Comparison of ENCODE assay signal across 9 cellular contexts in the genomic region with DNA sequence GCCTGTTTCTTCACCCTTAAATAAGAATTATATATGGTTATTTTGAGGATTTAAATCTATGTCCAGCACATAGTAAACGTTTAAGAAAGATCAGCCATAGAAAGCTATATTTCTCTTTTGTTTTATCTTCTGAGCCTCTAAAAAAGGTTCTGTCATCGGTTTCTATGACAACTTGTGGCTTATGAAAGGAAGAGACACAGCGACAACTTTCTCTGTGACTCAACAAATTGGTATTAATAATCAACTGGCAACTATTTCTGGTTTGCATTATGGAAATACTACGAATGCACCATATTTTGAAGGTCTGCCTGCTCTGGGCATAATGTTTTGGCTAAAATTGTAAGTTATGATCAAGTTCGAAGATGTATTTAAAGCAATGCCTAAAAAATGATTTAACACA.
A peak's percentile ranks its signal among the peaks of the same experiment; 100 is the strongest.
DNase-seq lines count a peak whose midpoint lies in the region; ATAC-seq and TF ChIP-seq lines count a peak whose summit lies in the region.
"Had no signal": no experiment of that assay in that cellular context is flagged by ENCODE, and none has a peak within 500 bp of the region (broad histone marks: within the 10 kb centered on the region; RNA-seq: fewer than 3 reads in every experiment).

No MANE protein-coding gene starts in this region.

- H3K27me3 ChIP-seq in fibroblast of lung (ENCODE audit: control insufficient read depth, insufficient read depth, low read length) = no peaks in the 10 kb centered on the region
- H3K27me3 ChIP-seq in tibial artery = no peaks in the 10 kb centered on the region

- H4K20me1 ChIP-seq in fibroblast of lung (ENCODE audit: control insufficient read depth, extremely low read depth, insufficient read depth, low read length) = no peaks in the 10 kb centered on the region

- H3K4me3 ChIP-seq in fibroblast of lung (replicated peaks in 1 of 4; ENCODE audit: control extremely low read depth in 1 of 4, insufficient read depth in 1 of 4, low read depth in 3 of 4, low read length in 4 of 4) (no peak overlapping the region), tibial artery (no peak overlapping the region)

- intact Hi-C loops in tibial artery (cut with DNase I; ENCODE audit: low total_unique reads) = no loop called here

- ATAC-seq in GM21619 (IDR thresholded peaks at IDR 0.05; ENCODE audit: unreplicated experiment) (peak; percentile 94), HG03342 (IDR thresholded peaks at IDR 0.05; ENCODE audit: unreplicated experiment) (peak; percentile 97)

- H3K9ac ChIP-seq in fibroblast of lung (ENCODE audit: insufficient read depth, low read length) = no peak overlapping the region

- no peak overlapping the region for H2AFZ ChIP-seq in fibroblast of lung (ENCODE audit: low read length)

- no peaks in the 10 kb centered on the region for H3K36me3 ChIP-seq in fibroblast of lung (ENCODE audit: control insufficient read depth, insufficient read depth, low read length)
- H3K36me3 ChIP-seq in tibial artery = no peaks in the 10 kb centered on the region

- in situ Hi-C loops in GM13977 (cut with MboI; ENCODE audit: low pct_unique_long_range_greater_than_20kb, low sequenced_read_pairs, unreplicated experiment) = no loop called here

- H3K4me1 ChIP-seq in fibroblast of lung (ENCODE audit: control insufficient read depth, extremely low read depth, insufficient read depth, low read length) (no peaks in the 10 kb centered on the region), tibial artery (no peaks in the 10 kb centered on the region)
- H3K4me1 ChIP-seq: Caco-2 had no signal

- H3K9me3 ChIP-seq in fibroblast of lung (ENCODE audit: control insufficient read depth, insufficient read depth, low read depth, low read length) = no peaks in the 10 kb centered on the region
- H3K9me3 ChIP-seq in tibial artery = no peaks in the 10 kb centered on the region
- H3K9me3 ChIP-seq: Caco-2 had no signal

- no peak for TF ChIP-seq CTCF in GM13977 (IDR thresholded peaks at IDR 0.05; ENCODE audit: extremely low read depth, insufficient read depth, missing control alignments)
- TF ChIP-seq CTCF in fibroblast of lung (conservative IDR thresholded peaks at IDR 0.05 in 1 of 2, IDR thresholded peaks at IDR 0.05 in 1 of 2; ENCODE audit: low read depth in 1 of 2, low read length in 2 of 2) = no peak
- no peak for TF ChIP-seq CTCF in tibial artery (IDR thresholded peaks at IDR 0.05)

- H3K27ac ChIP-seq in fibroblast of lung (ENCODE audit: insufficient read depth, low read length) = no peak overlapping the region
- no peak overlapping the region for H3K27ac ChIP-seq in tibial artery

- DNase-seq in GM13977 (ENCODE audit: low spot score) = peak; percentile 41
- DNase-seq in fibroblast of lung (ENCODE audit: low read depth in 2 of 2) = peak; percentile 8 to 28
- no peak for DNase-seq in dedifferentiated amniotic fluid mesenchymal stem cell (ENCODE audit: extremely low spot score)
- DNase-seq in tibial artery = no peak
- DNase-seq in GF-D8 (lab: John Stamatoyannopoulos, UW) = no peak
- no peak for DNase-seq in NCI-H1105 (lab: John Stamatoyannopoulos, UW)
- DNase-seq: Caco-2 had no signal

- H3K79me2 ChIP-seq in fibroblast of lung (ENCODE audit: control insufficient read depth, insufficient read depth, low read length) = no peaks in the 10 kb centered on the region

- H3K4me2 ChIP-seq in fibroblast of lung (ENCODE audit: extremely low read depth, insufficient read depth, low read length) = no peak overlapping the region

Comparison
In these comparisons a context has a peak if more than half of its experiments do, and no peak if none do; other contexts are left out.
1. DNase-seq: peak in GM13977 (single experiment) and fibroblast of lung (2 of 2); none in dedifferentiated amniotic fluid mesenchymal stem cell (single experiment), tibial artery (0 of 2), GF-D8 (single experiment) and NCI-H1105 (single experiment).